8 cellular contexts compared by ENCODE assay signal in the genomic region with DNA sequence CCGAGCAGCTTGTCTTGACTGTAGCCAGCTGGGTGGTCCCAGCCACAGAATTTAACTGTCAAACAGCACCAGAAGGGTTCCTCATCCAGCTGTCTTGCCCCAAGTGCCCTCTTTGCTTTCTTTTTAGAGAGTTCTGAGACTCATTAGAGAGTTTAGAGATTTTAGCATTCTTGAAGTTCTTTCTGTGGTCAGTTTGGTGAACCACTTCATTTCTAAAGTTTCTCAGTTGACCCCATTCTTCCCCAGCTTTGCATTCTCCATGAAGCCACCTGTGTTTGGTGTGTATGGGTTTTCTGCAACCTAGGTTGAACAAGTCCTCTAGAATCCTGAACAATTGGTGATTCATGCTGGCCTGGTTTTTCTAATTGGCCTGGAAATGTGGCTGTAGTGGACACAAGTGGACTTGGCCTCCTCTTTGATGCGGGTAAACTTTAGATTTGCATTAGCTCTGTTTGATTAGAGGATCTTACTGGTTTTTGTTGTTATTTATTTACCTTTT. TPM values are rescaled to one million over a fixed set of nuclear protein-coding genes. Genes with fewer than 3 reads are reported as not detected.
A peak's percentile ranks its signal among the peaks of the same experiment; 100 is the strongest.
DNase-seq lines count a peak whose midpoint lies in the region; ATAC-seq and TF ChIP-seq lines count a peak whose summit lies in the region.

No MANE protein-coding gene starts in this region.

- TF ChIP-seq CTCF in GM10248 (IDR thresholded peaks at IDR 0.05; ENCODE audit: control extremely low read depth, extremely low read depth, low read depth, missing control alignments) (no peak), KMS-11 (conservative IDR thresholded peaks at IDR 0.05; ENCODE audit: low read depth, low read length) (no peak), fibroblast of lung (conservative IDR thresholded peaks at IDR 0.05 in 1 of 2, IDR thresholded peaks at IDR 0.05 in 1 of 2; ENCODE audit: low read depth in 1 of 2, low read length in 2 of 2) (no peak), thyroid gland (IDR thresholded peaks at IDR 0.05) (no peak), ovary (IDR thresholded peaks at IDR 0.05) (no peak), heart right ventricle (IDR thresholded peaks at IDR 0.05) (no peak)

- TF ChIP-seq EP300 in ovary (IDR thresholded peaks at IDR 0.05): no peak

- peaks cover 68% of the 10 kb centered on the region for H3K4me1 ChIP-seq in KMS-11 (ENCODE audit: low read depth, poor library complexity, severe bottlenecking)
- H3K4me1 ChIP-seq in fibroblast of lung (ENCODE audit: control insufficient read depth, extremely low read depth, insufficient read depth, low read length): peaks cover 37% of the 10 kb centered on the region
- peaks cover 68 to 79% of the 10 kb centered on the region in 2 donors for H3K4me1 ChIP-seq in thyroid gland
- peaks cover 20% of the 10 kb centered on the region for H3K4me1 ChIP-seq in ovary (ENCODE audit: insufficient read depth)
- peaks cover 0 to 74% (median 51%) of the 10 kb centered on the region in 9 donors for H3K4me1 ChIP-seq in heart right ventricle

- intact Hi-C loops in thyroid gland (cut with DNase I) (no loop called here), ovary (cut with DNase I) (no loop called here), heart right ventricle (cut with DNase I) (no loop called here)

- no peaks in the 10 kb centered on the region for H3K36me3 ChIP-seq in KMS-11 (ENCODE audit: insufficient read depth)
- H3K36me3 ChIP-seq in fibroblast of lung (ENCODE audit: control insufficient read depth, insufficient read depth, low read length): no peaks in the 10 kb centered on the region
- H3K36me3 ChIP-seq in thyroid gland: no peaks in the 10 kb centered on the region
- no peaks in the 10 kb centered on the region for H3K36me3 ChIP-seq in ovary
- no peaks in the 10 kb centered on the region for H3K36me3 ChIP-seq in heart right ventricle

- 61 to 63% methylated on average over 2 of the region's 2 CpGs for WGBS in thyroid gland, 2 donors
- 52 to 58% (median 57%) methylated on average over 2 of the region's 2 CpGs for whole genome bisulfite sequencing in ovary, 3 donors
- 85 to 88% methylated on average over 2 of the region's 2 CpGs for WGBS in heart right ventricle, 2 donors

- H2AFZ ChIP-seq in KMS-11 (ENCODE audit: low read depth) (no peak overlapping the region), fibroblast of lung (ENCODE audit: low read length) (no peak overlapping the region)

- H3K4me3 ChIP-seq in KMS-11 (IDR thresholded peaks at IDR 0.05; ENCODE audit: insufficient read depth, low read depth, low read length) (no peak overlapping the region), fibroblast of lung (replicated peaks in 1 of 4; ENCODE audit: control extremely low read depth in 1 of 4, insufficient read depth in 1 of 4, low read depth in 3 of 4, low read length in 4 of 4) (no peak overlapping the region), thyroid gland (replicated peaks in 1 of 3) (no peak overlapping the region), ovary (no peak overlapping the region), heart right ventricle (no peak overlapping the region)

- 0 out of 2 replicates have a peak, but pooled peaks cover 3% of the 10 kb centered on the region for H4K20me1 ChIP-seq in KMS-11 (ENCODE audit: insufficient read depth)
- no peaks in the 10 kb centered on the region for H4K20me1 ChIP-seq in fibroblast of lung (ENCODE audit: control insufficient read depth, extremely low read depth, insufficient read depth, low read length)

- no peaks in the 10 kb centered on the region for H3K79me2 ChIP-seq in KMS-11 (ENCODE audit: insufficient read depth, low read depth)
- H3K79me2 ChIP-seq in fibroblast of lung (ENCODE audit: control insufficient read depth, insufficient read depth, low read length): peaks cover 77% of the 10 kb centered on the region

- TF ChIP-seq POLR2A in thyroid gland (IDR thresholded peaks at IDR 0.05) (no peak), ovary (IDR thresholded peaks at IDR 0.05) (no peak)

- peak overlapping the region; percentile 86 for H3K4me2 ChIP-seq in KMS-11
- H3K4me2 ChIP-seq in fibroblast of lung (ENCODE audit: extremely low read depth, insufficient read depth, low read length): peak overlapping the region; percentile 45

- H3K9ac ChIP-seq in KMS-11 (no peak overlapping the region), fibroblast of lung (ENCODE audit: insufficient read depth, low read length) (no peak overlapping the region)

- ATAC-seq in GM21786 (IDR thresholded peaks at IDR 0.05; ENCODE audit: unreplicated experiment) (peak; percentile 85), heart right ventricle (no peak)

- H3K9me3 ChIP-seq in fibroblast of lung (ENCODE audit: control insufficient read depth, insufficient read depth, low read depth, low read length) (no peaks in the 10 kb centered on the region), thyroid gland (no peaks in the 10 kb centered on the region), ovary (no peaks in the 10 kb centered on the region), heart right ventricle (no peaks in the 10 kb centered on the region)

- POLR2A ChIA-PET in GM10248 (lab: Yijun Ruan, JAX): interaction anchor here (0.6 kb wide), 1 partner anchor 29 kb away, joined by 8 read pairs; no protein-coding TSS in a partner anchor

- H3K27me3 ChIP-seq in KMS-11 (ENCODE audit: insufficient read depth, low read depth): peaks cover 9% of the 10 kb centered on the region; the same call in 1 of the 2 replicates
- no peaks in the 10 kb centered on the region for H3K27me3 ChIP-seq in fibroblast of lung (ENCODE audit: control insufficient read depth, insufficient read depth, low read length)
- no peaks in the 10 kb centered on the region for H3K27me3 ChIP-seq in thyroid gland
- no peaks in the 10 kb centered on the region for H3K27me3 ChIP-seq in ovary
- no peaks in the 10 kb centered on the region for H3K27me3 ChIP-seq in heart right ventricle

- H3K27ac ChIP-seq in KMS-11: 0 out of 2 replicates have a peak overlapping the region, but pooled peaks have one; percentile 22
- peak overlapping the region; percentile 51 for H3K27ac ChIP-seq in fibroblast of lung (ENCODE audit: insufficient read depth, low read length)
- H3K27ac ChIP-seq in thyroid gland: peak overlapping the region; percentile 90 to 96 (median 93)
- peak overlapping the region in 1 of 2 donors; percentile 19 for H3K27ac ChIP-seq in ovary
- H3K27ac ChIP-seq in heart right ventricle: peak overlapping the region in 4 of 10 donors; percentile 10 to 51 (median 46)

- peak; percentile 65 for DNase-seq in GM10248 (ENCODE audit: extremely low spot score)
- DNase-seq in fibroblast of lung (ENCODE audit: low read depth in 2 of 2): peak; percentile 44 to 98
- no peak for DNase-seq in thyroid gland
- no peak for DNase-seq in ovary
- DNase-seq in NCI-H2029 treated with DMSO at 0.1 percent for 48 hours (lab: John Stamatoyannopoulos, UW): no peak
- DNase-seq in heart right ventricle: no peak

- CTCF ChIA-PET in GM10248 (lab: Yijun Ruan, JAX): interaction anchor here (0.8 to 2.1 kb wide), 6 partner anchors 9 to 135 kb away, joined by 3 to 8 read pairs (median 4); partner anchors contain the start of gene FLNB

RNA-seq across cellular contexts. Expression of gene FLNB, which starts 33.7 kb away (rescaled TPM):
- total RNA-seq in fibroblast of lung: 51.6 and 81.7 TPM in 2 replicates
- 47.9 and 105 TPM in 2 replicates for polyA plus RNA-seq in fibroblast of lung
- 58.4 and 119 TPM in 2 replicates for polyA plus RNA-seq in fibroblast of lung (2012)
- 157 and 358 TPM in 2 replicates for polyA minus RNA-seq in fibroblast of lung (ENCODE audit: low replicate concordance)
- 100 to 1,000 TPM; 164 to 258 (median 242) TPM for total RNA-seq in thyroid gland
- 100 to 1,000 TPM in 5 of 7 donors, 10 to 100 TPM in 2; 51.9 to 141 (median 126) TPM for total RNA-seq in ovary
- polyA plus RNA-seq in ovary: 100 to 1,000 TPM in 1 of 2 donors, 10 to 100 TPM in 1; 78.6 to 190 TPM
- total RNA-seq in heart right ventricle: 10 to 100 TPM; 27.4 to 61.8 (median 38.6) TPM
- 10 to 100 TPM; 35.0 to 65.3 TPM for polyA plus RNA-seq in heart right ventricle

Comparison
In these comparisons a context has a peak if more than half of its experiments do, and no peak if none do; other contexts are left out.
1. DNase-seq: peak in GM10248 (single experiment) and fibroblast of lung (2 of 2); none in thyroid gland (0 of 2), ovary (0 of 5), NCI-H2029 treated with DMSO at 0.1 percent for 48 hours (single experiment) and heart right ventricle (0 of 2).